ENCODE assay signal across 12 cellular contexts in the genomic region with DNA sequence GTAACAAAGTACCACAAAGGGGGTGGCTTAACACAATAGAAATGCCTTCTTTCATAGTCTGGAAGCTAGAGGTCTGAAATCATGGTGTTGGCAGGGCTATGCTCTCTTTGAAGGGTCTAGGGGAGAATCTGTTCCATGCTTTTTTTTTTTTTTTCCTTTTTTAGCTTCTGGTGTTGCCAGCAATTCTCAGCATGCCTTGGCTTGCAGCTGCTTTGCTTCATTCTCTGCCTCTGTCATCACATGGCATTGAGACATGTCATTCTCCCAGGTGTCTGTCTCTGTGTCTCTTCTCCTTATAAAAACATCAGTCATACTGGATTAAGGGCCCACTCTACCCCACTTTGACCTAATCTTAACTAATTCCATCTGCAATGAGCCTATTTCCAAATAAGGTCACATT.
DNase-seq lines count a peak whose midpoint lies in the region; ATAC-seq and TF ChIP-seq lines count a peak whose summit lies in the region.
"Had no signal": no experiment of that assay in that cellular context is flagged by ENCODE, and none has a peak within 500 bp of the region (broad histone marks: within the 10 kb centered on the region; RNA-seq: fewer than 3 reads in every experiment).

No MANE protein-coding gene starts in this region.

- no peak overlapping the region for H3K4me3 ChIP-seq in RWPE2 (ENCODE audit: severe bottlenecking)
- H3K4me3 ChIP-seq in cardiac muscle cell = no peak overlapping the region
- no peak overlapping the region for H3K4me3 ChIP-seq in osteoblast (ENCODE audit: insufficient read depth, low read length)

- H3K4me1 Mint-ChIP-seq in CD4-positive, alpha-beta T cell (ENCODE audit: low read depth) = no peaks in the 10 kb centered on the region
- H3K4me1 Mint-ChIP-seq: activated CD4-positive, alpha-beta memory T cell treated with anti-CD3 and anti-CD28 coated beads, Interleukin-2, amount 10 ng/mL, durations not matched to agents 7 days and 5 days; stimulated activated naive CD8-positive, alpha-beta T cell treated with anti-CD3 and anti-CD28 coated beads, Interleukin-15, amount 100 ng/mL, for 72 hours had no signal

- TF ChIP-seq CTCF in RWPE2 (IDR thresholded peaks at IDR 0.05; ENCODE audit: poor library complexity, severe bottlenecking) (no peak), cardiac muscle cell (IDR thresholded peaks at IDR 0.05; ENCODE audit: low read depth, low read length) (no peak), osteoblast (IDR thresholded peaks at IDR 0.05; ENCODE audit: extremely low read depth, low read depth, low read length) (no peak)
- TF ChIP-seq CTCF in CD4-positive, alpha-beta T cell (IDR thresholded peaks at IDR 0.05) = no peak

- no peaks in the 10 kb centered on the region for H3K9me3 ChIP-seq in RWPE2 (ENCODE audit: severe bottlenecking)
- H3K9me3 ChIP-seq in cardiac muscle cell (ENCODE audit: low read depth) = no peaks in the 10 kb centered on the region
- no peaks in the 10 kb centered on the region for H3K9me3 ChIP-seq in osteoblast (ENCODE audit: low read depth, low read length)
- H3K9me3 ChIP-seq in CD4-positive, alpha-beta T cell (ENCODE audit: control insufficient read depth, low read length) = no peaks in the 10 kb centered on the region

- intact Hi-C loops in CD4-positive, alpha-beta T cell (cut with DNase I, micrococcal nuclease) = no loop called here

- CTCF ChIA-PET in CD4-positive, alpha-beta T cell (lab: Charles Lee) = no interaction called here

- H3K79me2 ChIP-seq in osteoblast (ENCODE audit: insufficient read depth, low read length) = no peaks in the 10 kb centered on the region

- no peaks in the 10 kb centered on the region for H3K36me3 Mint-ChIP-seq in CD4-positive, alpha-beta T cell (ENCODE audit: low read depth)
- H3K36me3 Mint-ChIP-seq: brain had no signal

- DNase-seq in HPDE6-E6E7 (ENCODE audit: extremely low spot score) = peak; percentile 58
- DNase-seq in RWPE2 (ENCODE audit: low spot score) = peak; percentile 73
- DNase-seq in cardiac muscle cell (ENCODE audit: low read depth in 1 of 2, low spot score in 1 of 2) = peak in 1 of 2 donors; percentile 15
- DNase-seq in osteoblast (ENCODE audit: insufficient read length, low spot score, missing footprints) = no peak
- no peak for DNase-seq in COLO668 (lab: John Stamatoyannopoulos, UW; ENCODE audit: unreplicated experiment)
- DNase-seq in CD4-positive, alpha-beta T cell = no peak
- no peak for DNase-seq in foreskin melanocyte
- no peak for DNase-seq in HUDEP-2 (lab: John Stamatoyannopoulos, UW; ENCODE audit: unreplicated experiment in 76 of 76)
- DNase-seq: activated CD4-positive, alpha-beta memory T cell treated with anti-CD3 and anti-CD28 coated beads, Interleukin-2, amount 10 ng/mL, durations not matched to agents 7 days and 5 days; stimulated activated naive CD8-positive, alpha-beta T cell treated with anti-CD3 and anti-CD28 coated beads, Interleukin-15, amount 100 ng/mL, for 72 hours; T-helper 9 cell had no signal

- POLR2A ChIA-PET in CD4-positive, alpha-beta T cell (lab: Charles Lee) = no interaction called here

- no peak overlapping the region for H3K4me3 Mint-ChIP-seq in CD4-positive, alpha-beta T cell
- H3K4me3 Mint-ChIP-seq: activated CD4-positive, alpha-beta memory T cell treated with anti-CD3 and anti-CD28 coated beads, Interleukin-2, amount 10 ng/mL, durations not matched to agents 7 days and 5 days; brain; stimulated activated naive CD8-positive, alpha-beta T cell treated with anti-CD3 and anti-CD28 coated beads, Interleukin-15, amount 100 ng/mL, for 72 hours had no signal

- peak overlapping the region; percentile 86 for H2AFZ ChIP-seq in osteoblast (ENCODE audit: low read length)

- H3K4me2 ChIP-seq in osteoblast (ENCODE audit: insufficient read depth, low read length) = peak overlapping the region; percentile 34

- H4K20me1 ChIP-seq in osteoblast (ENCODE audit: insufficient read depth, low read length) = no peaks in the 10 kb centered on the region

- ATAC-seq in RWPE2 (ENCODE audit: low read depth) = peak; percentile 70
- ATAC-seq in CD4-positive, alpha-beta T cell (ENCODE audit: poor library complexity) = no peak
- ATAC-seq: stimulated activated naive CD8-positive, alpha-beta T cell treated with anti-CD3 and anti-CD28 coated beads, Interleukin-15, amount 100 ng/mL, for 72 hours had no signal

- H3K27me3 ChIP-seq in RWPE2 (ENCODE audit: insufficient read depth, poor library complexity, severe bottlenecking) (no peaks in the 10 kb centered on the region), cardiac muscle cell (no peaks in the 10 kb centered on the region), osteoblast (ENCODE audit: insufficient read depth, low read length) (no peaks in the 10 kb centered on the region)
- no peaks in the 10 kb centered on the region for H3K27me3 ChIP-seq in CD4-positive, alpha-beta T cell (ENCODE audit: control insufficient read depth, insufficient read depth, low read length)

- peak overlapping the region; percentile 94 for H3K27ac ChIP-seq in RWPE2 (ENCODE audit: poor library complexity, severe bottlenecking)
- peak overlapping the region; percentile 73 for H3K27ac ChIP-seq in cardiac muscle cell
- no peak overlapping the region for H3K27ac ChIP-seq in osteoblast (ENCODE audit: low read depth, low read length)
- H3K27ac ChIP-seq in CD4-positive, alpha-beta T cell (ENCODE audit: low read depth, low read length) = no peak overlapping the region

- H3K36me3 ChIP-seq in RWPE2 (ENCODE audit: low read depth) (no peaks in the 10 kb centered on the region), cardiac muscle cell (no peaks in the 10 kb centered on the region), osteoblast (ENCODE audit: insufficient read depth, low read length) (no peaks in the 10 kb centered on the region)

- H3K4me1 ChIP-seq in RWPE2 (ENCODE audit: insufficient read depth, poor library complexity, severe bottlenecking) (peaks cover 44% of the 10 kb centered on the region), cardiac muscle cell (ENCODE audit: low read depth) (peaks cover 21% of the 10 kb centered on the region), osteoblast (ENCODE audit: insufficient read depth, low read length) (peaks cover 26% of the 10 kb centered on the region)

- no peaks in the 10 kb centered on the region for H3K9me3 Mint-ChIP-seq in CD4-positive, alpha-beta T cell
- H3K9me3 Mint-ChIP-seq: activated CD4-positive, alpha-beta memory T cell treated with anti-CD3 and anti-CD28 coated beads, Interleukin-2, amount 10 ng/mL, durations not matched to agents 7 days and 5 days had no signal

- peaks cover 26% of the 10 kb centered on the region for H3K27me3 Mint-ChIP-seq in CD4-positive, alpha-beta T cell
- H3K27me3 Mint-ChIP-seq: activated CD4-positive, alpha-beta memory T cell treated with anti-CD3 and anti-CD28 coated beads, Interleukin-2, amount 10 ng/mL, durations not matched to agents 7 days and 5 days; brain had no signal

- no peak overlapping the region for H3K27ac Mint-ChIP-seq in CD4-positive, alpha-beta T cell
- H3K27ac Mint-ChIP-seq: activated CD4-positive, alpha-beta memory T cell treated with anti-CD3 and anti-CD28 coated beads, Interleukin-2, amount 10 ng/mL, durations not matched to agents 7 days and 5 days; stimulated activated naive CD8-positive, alpha-beta T cell treated with anti-CD3 and anti-CD28 coated beads, Interleukin-15, amount 100 ng/mL, for 72 hours had no signal

Comparison
In these comparisons a context has a peak if more than half of its experiments do, and no peak if none do; other contexts are left out.
1. DNase-seq: peak in HPDE6-E6E7 (single experiment) and RWPE2 (single experiment); none in osteoblast (single experiment), COLO668 (single experiment), CD4-positive, alpha-beta T cell (0 of 10), foreskin melanocyte (single experiment) and HUDEP-2 (0 of 76).
2. H3K27ac ChIP-seq: peak in RWPE2 (single experiment) and cardiac muscle cell (single experiment); none in osteoblast (single experiment) and CD4-positive, alpha-beta T cell (single experiment).